Comparison of ENCODE assay signal across 1 cellular context in the genomic region with DNA sequence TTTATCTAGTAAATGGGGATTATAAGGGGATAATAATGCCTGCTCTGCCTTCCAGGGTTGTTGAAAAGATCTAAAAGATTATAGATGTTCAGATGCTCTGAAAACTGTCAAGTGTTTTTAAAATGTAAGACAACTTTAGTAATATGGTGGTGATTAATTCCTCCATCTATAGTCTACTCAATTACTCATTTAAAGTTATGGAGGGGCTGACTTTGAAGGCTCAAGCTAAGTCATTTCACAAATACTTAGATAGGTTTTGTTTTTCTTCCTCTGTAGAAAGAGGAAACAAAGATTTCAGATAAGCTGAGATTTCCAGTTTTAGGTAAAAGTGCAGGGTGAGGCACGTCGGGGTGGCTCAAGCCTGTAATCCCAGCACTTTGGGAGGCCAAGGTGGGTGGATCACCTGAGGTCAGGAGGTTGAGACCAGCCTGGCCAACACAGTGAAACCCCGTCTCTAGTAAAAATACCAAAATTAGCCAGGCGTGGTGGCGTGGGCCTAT.
TF ChIP-seq lines count a peak whose summit lies in the region.

No MANE protein-coding gene starts in this region.

TF ChIP-seq in WTC11, 78 proteins besides CTCF, POLR2A, EP300 and RAD21 (continued from another document):
- no peak for TF ChIP-seq ZNF317 (CRISPR knock-in tag; IDR thresholded peaks at IDR 0.05; ENCODE audit: borderline replicate concordance, low read depth)
